ENCODE assay signal across 9 cellular contexts in genomic region chrX:153900806-153901752, GRCh38. TPM values are rescaled to one million over a fixed set of nuclear protein-coding genes. Genes with fewer than 3 reads are reported as not detected.
DNase-seq lines count a peak whose midpoint lies in the region; ATAC-seq, FAIRE-seq and TF ChIP-seq lines count a peak whose summit lies in the region.
"Had no signal": no experiment of that assay in that cellular context is flagged by ENCODE, and none has a peak within 500 bp of the region (broad histone marks: within the 10 kb centered on the region; RNA-seq: fewer than 3 reads in every experiment).

No MANE protein-coding gene starts in this region.

- no peaks in the 10 kb centered on the region for H4K20me1 ChIP-seq in PC-9 (ENCODE audit: insufficient read depth)

- intact Hi-C loops in CD4-positive, alpha-beta T cell (cut with DNase I, micrococcal nuclease), result loop anchor here in 1 of 2 experiments (5.0 kb wide), 1 partner anchor 74 kb away; no protein-coding TSS in a partner anchor
- intact Hi-C loops in PC-9 (cut with micrococcal nuclease; ENCODE audit: unreplicated experiment), result loop anchor here (2.0 kb wide), 3 partner anchors 14 to 106 kb away; partner anchors contain the start of genes IDH3G, L1CAM and SSR4
- intact Hi-C loops in heart right ventricle (cut with DNase I), result no loop called here

- no peak overlapping the region for H3K27ac ChIP-seq in CD4-positive, alpha-beta T cell (ENCODE audit: low read depth, low read length)
- 0 out of 2 replicates have a peak overlapping the region, but pooled peaks have one; percentile 16 for H3K27ac ChIP-seq in PC-9
- peak overlapping the region in 5 of 10 donors; percentile 10 to 47 (median 15) for H3K27ac ChIP-seq in heart right ventricle

- peaks cover 5% of the 10 kb centered on the region for H3F3A ChIP-seq in PC-9 (ENCODE audit: insufficient read depth, low read depth)

- no peaks in the 10 kb centered on the region for H3K36me3 ChIP-seq in PC-9 (ENCODE audit: low read depth)
- no peaks in the 10 kb centered on the region for H3K36me3 ChIP-seq in heart right ventricle

- peaks cover 25% of the 10 kb centered on the region for H3K4me1 ChIP-seq in PC-9 (replicated peaks; ENCODE audit: insufficient read depth)
- peaks cover 0 to 34% (median 12%) of the 10 kb centered on the region in 9 donors for H3K4me1 ChIP-seq in heart right ventricle

- no TSS peak for BruUV-seq in PC-9 (replicated peaks; lab: Mats Ljungman, UMichigan)

- no peaks in the 10 kb centered on the region for H3K36me3 Mint-ChIP-seq in CD4-positive, alpha-beta T cell (ENCODE audit: low read depth)

- no peak overlapping the region for H2AFZ ChIP-seq in PC-9

- no peaks in the 10 kb centered on the region for H3K27me3 ChIP-seq in CD4-positive, alpha-beta T cell (ENCODE audit: control insufficient read depth, insufficient read depth, low read length)
- H3K27me3 ChIP-seq in PC-9 (ENCODE audit: insufficient read depth, low read depth) (no peaks in the 10 kb centered on the region), heart right ventricle (peaks cover 0 to 64% (median 0%) of the 10 kb centered on the region in 7 donors)

- DNase-seq in CD4-positive, alpha-beta T cell, result peak; percentile 23 to 62 (median 46)
- DNase-seq in GM19240 (ENCODE audit: insufficient read length, low spot score), result peak; percentile 88
- DNase-seq in PC-9, result peak; percentile 79 to 83
- DNase-seq in activated T-helper 9 cell treated with anti-CD3 and anti-CD28 coated beads, Interleukin-2, amount 50 U/mL, for 16 hours (ENCODE audit: low read depth), result peak; percentile 38
- peak; percentile 37 to 54 for DNase-seq in heart right ventricle
- DNase-seq in stimulated activated CD4-positive, alpha-beta T cell treated with anti-CD3 and anti-CD28 coated beads, Interleukin-1b, Interleukin-23, amount 100 ng/mL, for 48 hours, result peak; percentile 65
- no peak for DNase-seq in D721Med (ENCODE audit: insufficient read length, low spot score)

- H3K4me3 Mint-ChIP-seq in CD4-positive, alpha-beta T cell, result peak overlapping the region; percentile 37

- no peaks in the 10 kb centered on the region for H3K79me2 ChIP-seq in PC-9 (ENCODE audit: low read depth)

- POLR2A ChIA-PET in CD4-positive, alpha-beta T cell (lab: Charles Lee), result interaction anchor here (0.6 kb wide), 1 partner anchor 26 kb away, joined by 4 read pairs; no protein-coding TSS in a partner anchor
- POLR2A ChIA-PET in PC-9 (lab: Charles Lee; ENCODE audit: unreplicated experiment), result interaction anchor here (0.6 kb wide), 1 partner anchor 10 kb away, joined by 3 read pairs; no protein-coding TSS in a partner anchor

- H3K4me2 ChIP-seq in PC-9, result peak overlapping the region; percentile 46

- H3K9me2 ChIP-seq in PC-9 (ENCODE audit: insufficient read depth), result no peaks in the 10 kb centered on the region

- no peak for FAIRE-seq in D721Med (lab: Jason Lieb, UNC)

- H3K27ac Mint-ChIP-seq in CD4-positive, alpha-beta T cell, result peak overlapping the region; percentile 39

- 33 to 36% methylated on average over 24 to 26 of the region's 26 CpGs for WGBS in heart right ventricle, 2 donors

- TF ChIP-seq CTCF in CD4-positive, alpha-beta T cell (IDR thresholded peaks at IDR 0.05), result no peak
- TF ChIP-seq CTCF in PC-9 (conservative IDR thresholded peaks at IDR 0.05) (no peak), heart right ventricle (IDR thresholded peaks at IDR 0.05) (no peak), D721Med (IDR thresholded peaks at IDR 0.05; ENCODE audit: insufficient read depth, missing control alignments) (no peak)

- H3K4me1 Mint-ChIP-seq in CD4-positive, alpha-beta T cell (ENCODE audit: low read depth), result peaks cover 50% of the 10 kb centered on the region

- H3K27me3 Mint-ChIP-seq in CD4-positive, alpha-beta T cell, result no peaks in the 10 kb centered on the region

- H3K4me3 ChIP-seq in PC-9 (no peak overlapping the region), heart right ventricle (no peak overlapping the region)

- CTCF ChIA-PET in CD4-positive, alpha-beta T cell (lab: Charles Lee), result interaction anchor here (0.6 to 0.9 kb wide), 2 partner anchors 46 to 73 kb away, joined by 3 read pairs; no protein-coding TSS in a partner anchor
- CTCF ChIA-PET in PC-9 (lab: Charles Lee), result interaction anchor here (0.7 kb wide), 2 partner anchors 14 to 158 kb away, joined by 5 read pairs; no protein-coding TSS in a partner anchor

- H3K9me3 Mint-ChIP-seq in CD4-positive, alpha-beta T cell, result no peaks in the 10 kb centered on the region

- H3K9me3 ChIP-seq in CD4-positive, alpha-beta T cell (ENCODE audit: control insufficient read depth, low read length), result no peaks in the 10 kb centered on the region
- H3K9me3 ChIP-seq in PC-9 (ENCODE audit: insufficient read depth, low read depth), result no peaks in the 10 kb centered on the region
- no peaks in the 10 kb centered on the region for H3K9me3 ChIP-seq in heart right ventricle

- peak; percentile 86 for ATAC-seq in CD4-positive, alpha-beta T cell (ENCODE audit: poor library complexity)
- ATAC-seq in HG03520 (IDR thresholded peaks at IDR 0.05; ENCODE audit: unreplicated experiment) (peak; percentile 70), heart right ventricle (peak; percentile 35 to 72 (median 54))

RNA-seq across cellular contexts. Expression of gene AVPR2, which starts 3.4 kb away (rescaled TPM):
- total RNA-seq in CD4-positive, alpha-beta T cell, result not detected
- total RNA-seq in PC-9 (2021) (3.2 and 3.8 TPM in 2 replicates), heart right ventricle (1 to 10 TPM; 1.4 to 4.9 (median 2.1) TPM)
- polyA plus RNA-seq in heart right ventricle, result 1 to 10 TPM; 6.6 to 8.9 TPM
- total RNA-seq: NCI-H460 had no signal

RNA-seq across cellular contexts. Expression of gene L1CAM, which starts 15.1 kb away (rescaled TPM):
- total RNA-seq in CD4-positive, alpha-beta T cell, result 1 to 10 TPM in 1 of 2 experiments, under 1 TPM in 1; 0.89 to 1.2 TPM
- total RNA-seq in PC-9 (2021) (68.8 and 79.0 TPM in 2 replicates), heart right ventricle (1 to 10 TPM; 1.1 to 5.6 (median 2.8) TPM)
- polyA plus RNA-seq in heart right ventricle, result 1 to 10 TPM; 2.4 to 2.6 TPM

RNA-seq across cellular contexts. Expression of gene ARHGAP4, which starts 25.0 kb away (rescaled TPM):
- 100 to 1,000 TPM; 456 to 463 TPM for total RNA-seq in CD4-positive, alpha-beta T cell
- total RNA-seq in PC-9 (2021), result 47.0 and 86.0 TPM in 2 replicates
- 10 to 100 TPM in 4 of 10 donors, 1 to 10 TPM in 6; 5.5 to 25.3 (median 8.2) TPM for total RNA-seq in heart right ventricle
- 10 to 100 TPM; 19.1 to 65.5 TPM for polyA plus RNA-seq in heart right ventricle

RNA-seq across cellular contexts. Expression of gene NAA10, which starts 33.8 kb away (rescaled TPM):
- total RNA-seq in CD4-positive, alpha-beta T cell, result 10 to 100 TPM; 41.5 to 42.0 TPM
- 181 and 189 TPM in 2 replicates for total RNA-seq in PC-9 (2021)
- 10 to 100 TPM; 46.9 to 88.9 (median 54.5) TPM for total RNA-seq in heart right ventricle
- 100 to 1,000 TPM; 151 to 228 TPM for polyA plus RNA-seq in heart right ventricle

RNA-seq across cellular contexts. Expression of gene RENBP, which starts 43.4 kb away (rescaled TPM):
- 1 to 10 TPM; 8.6 to 9.3 TPM for total RNA-seq in CD4-positive, alpha-beta T cell
- 6.8 and 6.9 TPM in 2 replicates for total RNA-seq in PC-9 (2021)
- total RNA-seq in heart right ventricle, result 10 to 100 TPM in 4 of 10 donors, 1 to 10 TPM in 6; 7.0 to 17.0 (median 9.6) TPM
- polyA plus RNA-seq in heart right ventricle, result 10 to 100 TPM in 1 of 2 donors, 1 to 10 TPM in 1; 6.0 to 16.6 TPM

Comparison
In these comparisons a context has a peak if more than half of its experiments do, and no peak if none do; other contexts are left out.
1. RNA of gene L1CAM, which starts 15.1 kb away (total RNA-seq): 68.8 to 79.0 TPM in PC-9; 1.1 to 5.6 TPM in heart right ventricle and 0.89 to 1.2 TPM in CD4-positive, alpha-beta T cell; every median in the first group is over 10 times any median in the second.
2. Peak in every context shown above with its lines, with median percentiles within 50 percentile points of each other: ATAC-seq.